In the genomic region with DNA sequence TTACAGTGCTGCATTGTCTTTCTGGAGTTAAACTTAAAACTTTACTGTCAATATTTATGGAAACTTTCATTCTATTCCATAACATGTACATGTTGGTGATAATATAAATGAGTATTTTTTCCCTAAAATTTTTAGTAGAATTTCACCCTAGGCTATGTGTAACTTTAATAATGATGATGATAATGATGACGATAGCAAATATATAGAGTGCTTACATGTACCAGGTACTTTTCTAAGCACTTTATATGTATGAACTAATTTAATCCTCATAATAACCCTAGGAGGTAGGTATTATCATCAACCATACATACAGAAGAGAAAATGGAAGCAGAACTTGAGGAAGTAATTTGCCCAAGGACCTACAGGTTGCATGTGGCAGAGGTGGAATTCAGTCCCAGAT, we compare ENCODE assay signal across 28 cellular contexts.
"Had no signal": no experiment of that assay in that cellular context is flagged by ENCODE, and none has a peak within 500 bp of the region (broad histone marks: within the 10 kb centered on the region; RNA-seq: fewer than 3 reads in every experiment).

No MANE protein-coding gene starts in this region.

- DNase-seq: colonic mucosa; cortex of kidney; dermis blood vessel endothelial cell; dorsolateral prefrontal cortex; effector CD4-positive, alpha-beta T cell; effector CD8-positive, alpha-beta T cell; effector memory CD4-positive, alpha-beta T cell; effector memory CD8-positive, alpha-beta T cell; endodermal cell; erythroblast; esophagus squamous epithelium; foreskin fibroblast; foreskin keratinocyte; foreskin melanocyte; gastrocnemius medialis; glutamatergic neuron; head of caudate nucleus; heart left ventricle; heart right ventricle had no signal

- FAIRE-seq: colon, endometrium, endothelial cell of umbilical vein, frontal cortex had no signal

- ATAC-seq: effector memory CD8-positive, alpha-beta T cell; esophagus mucosa; foreskin keratinocyte; gastrocnemius medialis; gastroesophageal sphincter; heart left ventricle; heart right ventricle had no signal

- H3K4me3 ChIP-seq: colonic mucosa, coronary artery, dorsolateral prefrontal cortex, esophagus muscularis mucosa, esophagus squamous epithelium, gastrocnemius medialis, gastroesophageal sphincter, heart left ventricle, heart right ventricle had no signal

- H3K27ac ChIP-seq: colonic mucosa, coronary artery, dorsolateral prefrontal cortex, epithelial cell of prostate, esophagus muscularis mucosa, esophagus squamous epithelium, foreskin keratinocyte, gastrocnemius medialis, gastroesophageal sphincter, heart left ventricle, heart right ventricle had no signal

- H3K9me3 ChIP-seq: colonic mucosa, esophagus muscularis mucosa, esophagus squamous epithelium, gastrocnemius medialis, gastroesophageal sphincter, heart left ventricle, heart right ventricle had no signal

- H3K27me3 ChIP-seq: colonic mucosa, dorsolateral prefrontal cortex, esophagus muscularis mucosa, esophagus squamous epithelium, foreskin keratinocyte, gastrocnemius medialis, gastroesophageal sphincter, heart left ventricle, heart right ventricle had no signal

- H3K4me1 ChIP-seq: colonic mucosa, esophagus muscularis mucosa, esophagus squamous epithelium, gastrocnemius medialis, gastroesophageal sphincter, heart left ventricle, heart right ventricle had no signal

- H3K36me3 ChIP-seq: colonic mucosa, esophagus muscularis mucosa, esophagus squamous epithelium, gastrocnemius medialis, gastroesophageal sphincter, heart left ventricle, heart right ventricle had no signal
